Comparison of ENCODE assay signal across 17 cellular contexts in genomic region chr13:98473792-98474153, GRCh38.
DNase-seq lines count a peak whose midpoint lies in the region; ATAC-seq and TF ChIP-seq lines count a peak whose summit lies in the region.
"Had no signal": no experiment of that assay in that cellular context is flagged by ENCODE, and none has a peak within 500 bp of the region (broad histone marks: within the 10 kb centered on the region; RNA-seq: fewer than 3 reads in every experiment).

No MANE protein-coding gene starts in this region.

- H3K9me3 Mint-ChIP-seq in stimulated activated naive CD8-positive, alpha-beta T cell treated with anti-CD3 and anti-CD28 coated beads, Interleukin-15, Interleukin-2, amounts not matched to agents 100 ng/mL and 50 ng/mL, for 24 hours, result no peaks in the 10 kb centered on the region
- no peaks in the 10 kb centered on the region for H3K9me3 Mint-ChIP-seq in stimulated activated naive CD8-positive, alpha-beta T cell treated with anti-CD3 and anti-CD28 coated beads, Interleukin-15, amount 100 ng/mL, for 72 hours
- H3K9me3 Mint-ChIP-seq: stimulated activated memory B cell treated with anti-CD40 and anti-IgM and Interleukin-4, amounts not matched to agents 10 μg/mL and 1 μg/mL and 100 μg/mL, for 72 hours had no signal

- no peak for ATAC-seq in stimulated activated naive CD8-positive, alpha-beta T cell treated with anti-CD3 and anti-CD28 coated beads, Interleukin-15, amount 100 ng/mL, for 72 hours
- ATAC-seq in left colon, result peak; percentile 39
- no peak for ATAC-seq in HG03159 (IDR thresholded peaks at IDR 0.05; ENCODE audit: unreplicated experiment)
- ATAC-seq: foreskin keratinocyte; stimulated activated memory B cell treated with anti-CD40 and anti-IgM and Interleukin-4, amounts not matched to agents 10 μg/mL and 1 μg/mL and 100 μg/mL, for 72 hours had no signal

- no peak for TF ChIP-seq CTCF in VCaP (conservative IDR thresholded peaks at IDR 0.05)
- TF ChIP-seq CTCF in vagina (IDR thresholded peaks at IDR 0.05), result no peak

- H3K36me3 Mint-ChIP-seq in stimulated activated naive CD8-positive, alpha-beta T cell treated with anti-CD3 and anti-CD28 coated beads, Interleukin-15, Interleukin-2, amounts not matched to agents 100 ng/mL and 50 ng/mL, for 24 hours (ENCODE audit: low read depth), result peaks cover 62% of the 10 kb centered on the region

- intact Hi-C loops in left colon (cut with DNase I, micrococcal nuclease) (no loop called here), vagina (cut with DNase I) (no loop called here)

- H3K4me3 Mint-ChIP-seq in stimulated activated naive CD8-positive, alpha-beta T cell treated with anti-CD3 and anti-CD28 coated beads, Interleukin-15, Interleukin-2, amounts not matched to agents 100 ng/mL and 50 ng/mL, for 24 hours, result no peak overlapping the region
- no peak overlapping the region for H3K4me3 Mint-ChIP-seq in stimulated activated naive CD8-positive, alpha-beta T cell treated with anti-CD3 and anti-CD28 coated beads, Interleukin-15, amount 100 ng/mL, for 72 hours
- H3K4me3 Mint-ChIP-seq: stimulated activated memory B cell treated with anti-CD40 and anti-IgM and Interleukin-4, amounts not matched to agents 10 μg/mL and 1 μg/mL and 100 μg/mL, for 72 hours had no signal

- DNase-seq in stimulated activated naive CD8-positive, alpha-beta T cell treated with anti-CD3 and anti-CD28 coated beads, Interleukin-15, amount 100 ng/mL, for 72 hours, result no peak
- DNase-seq in left colon (no peak), vagina (ENCODE audit: extremely low spot score in 2 of 2) (no peak), iPS-NIHi7 (ENCODE audit: extremely low spot score) (no peak), HT-29 (ENCODE audit: low spot score) (no peak)
- DNase-seq: activated CD4-positive, CD25-positive, alpha-beta regulatory T cell treated with anti-CD3 and anti-CD28 coated beads, Interleukin-2, amount 50 U/mL, for 72 hours; AML-193; foreskin keratinocyte; left lung; NCI-H187 treated with DMSO at 0.1 percent for 48 hours; stimulated activated CD4-positive, alpha-beta T cell treated with anti-CD3 and anti-CD28 coated beads, Interleukin-12 subunit alpha, Interleukin-12 subunit beta, amount 100 ng/mL, for 4 hours; T-helper 9 cell; transverse colon had no signal

- no peaks in the 10 kb centered on the region for H3K27me3 ChIP-seq in vagina
- H3K27me3 ChIP-seq: foreskin keratinocyte, left lung, transverse colon had no signal

- no peaks in the 10 kb centered on the region for H3K9me3 ChIP-seq in vagina
- H3K9me3 ChIP-seq: left lung, transverse colon had no signal

- peak overlapping the region; percentile 52 for H3K27ac Mint-ChIP-seq in stimulated activated naive CD8-positive, alpha-beta T cell treated with anti-CD3 and anti-CD28 coated beads, Interleukin-15, Interleukin-2, amounts not matched to agents 100 ng/mL and 50 ng/mL, for 24 hours
- H3K27ac Mint-ChIP-seq in stimulated activated naive CD8-positive, alpha-beta T cell treated with anti-CD3 and anti-CD28 coated beads, Interleukin-15, amount 100 ng/mL, for 72 hours, result peak overlapping the region in 1 of 2 donors; percentile 37

- peaks cover 53% of the 10 kb centered on the region for H3K4me1 ChIP-seq in vagina

- no peaks in the 10 kb centered on the region for H3K27me3 Mint-ChIP-seq in stimulated activated naive CD8-positive, alpha-beta T cell treated with anti-CD3 and anti-CD28 coated beads, Interleukin-15, Interleukin-2, amounts not matched to agents 100 ng/mL and 50 ng/mL, for 24 hours
- no peaks in the 10 kb centered on the region for H3K27me3 Mint-ChIP-seq in stimulated activated naive CD8-positive, alpha-beta T cell treated with anti-CD3 and anti-CD28 coated beads, Interleukin-15, amount 100 ng/mL, for 72 hours
- H3K27me3 Mint-ChIP-seq: stimulated activated memory B cell treated with anti-CD40 and anti-IgM and Interleukin-4, amounts not matched to agents 10 μg/mL and 1 μg/mL and 100 μg/mL, for 72 hours had no signal

- H3K4me1 Mint-ChIP-seq in stimulated activated naive CD8-positive, alpha-beta T cell treated with anti-CD3 and anti-CD28 coated beads, Interleukin-15, Interleukin-2, amounts not matched to agents 100 ng/mL and 50 ng/mL, for 24 hours (ENCODE audit: low read depth), result peaks cover 68% of the 10 kb centered on the region
- peaks cover 74% of the 10 kb centered on the region for H3K4me1 Mint-ChIP-seq in stimulated activated naive CD8-positive, alpha-beta T cell treated with anti-CD3 and anti-CD28 coated beads, Interleukin-15, amount 100 ng/mL, for 72 hours

- H3K36me3 ChIP-seq in vagina, result peaks cover 0 to 29% of the 10 kb centered on the region in 2 donors

- H3K27ac ChIP-seq in VCaP (peak overlapping the region; percentile 73), vagina (peak overlapping the region; percentile 32)
- H3K27ac ChIP-seq: foreskin keratinocyte, left lung had no signal

- no peak for TF ChIP-seq POLR2A in vagina (IDR thresholded peaks at IDR 0.05)

- H3K4me3 ChIP-seq in vagina, result no peak overlapping the region
- H3K4me3 ChIP-seq: left lung, transverse colon had no signal
